In the genomic region with DNA sequence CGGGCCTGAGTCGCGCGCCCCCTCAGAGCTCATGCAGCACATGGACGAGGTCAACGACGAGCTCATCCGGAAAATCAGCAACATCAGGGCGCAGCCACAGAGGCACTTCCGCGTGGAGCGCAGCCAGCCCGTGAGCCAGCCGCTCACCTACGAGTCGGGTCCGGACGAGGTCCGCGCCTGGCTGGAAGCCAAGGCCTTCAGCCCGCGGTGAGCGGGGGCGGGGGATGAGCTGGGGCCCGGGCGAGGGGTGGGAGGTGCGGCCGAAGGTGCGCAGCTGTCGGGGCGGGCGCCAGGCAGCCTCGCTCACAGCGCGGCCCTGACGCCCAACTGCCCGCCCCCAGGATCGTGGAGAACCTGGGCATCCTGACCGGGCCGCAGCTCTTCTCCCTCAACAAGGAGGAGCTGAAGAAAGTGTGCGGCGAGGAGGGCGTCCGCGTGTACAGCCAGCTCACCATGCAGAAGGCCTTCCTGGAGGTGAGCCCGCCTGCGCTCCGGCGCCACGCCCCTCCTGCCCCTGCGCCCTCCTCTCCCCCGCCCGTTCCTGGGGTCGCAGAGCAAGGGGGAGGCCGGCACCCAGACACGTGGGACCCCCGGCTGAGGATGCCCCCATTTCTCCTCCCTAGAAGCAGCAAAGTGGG, we compare ENCODE assay signal across 6 cellular contexts. TPM values are rescaled to one million over a fixed set of nuclear protein-coding genes. Genes with fewer than 3 reads are reported as not detected.
DNase-seq lines count a peak whose midpoint lies in the region; ATAC-seq and TF ChIP-seq lines count a peak whose summit lies in the region.

No MANE protein-coding gene starts in this region.

- intact Hi-C loops in CD8-positive, alpha-beta T cell (cut with DNase I, micrococcal nuclease) = loop anchor here (5.0 to 10.0 kb wide), 2 partner anchors 71 to 328 kb away; a partner anchor contains a TSS
- intact Hi-C loops in adrenal gland (cut with DNase I) = loop anchor here in 1 of 2 donors (10.0 kb wide), 1 partner anchor 172 kb away; no protein-coding TSS in a partner anchor
- intact Hi-C loops in natural killer cell (cut with micrococcal nuclease) = loop anchor here (10.0 kb wide), 2 partner anchors 72 to 112 kb away; a partner anchor contains a TSS

- peaks cover 17% of the 10 kb centered on the region for H3K4me1 Mint-ChIP-seq in CD8-positive, alpha-beta T cell (ENCODE audit: low read depth)
- peaks cover 6 to 16% of the 10 kb centered on the region in 2 donors for H3K4me1 Mint-ChIP-seq in natural killer cell

- peaks cover 7% of the 10 kb centered on the region for H3K27me3 Mint-ChIP-seq in CD8-positive, alpha-beta T cell (ENCODE audit: low read depth)
- peaks cover 7 to 12% of the 10 kb centered on the region in 2 donors for H3K27me3 Mint-ChIP-seq in natural killer cell (ENCODE audit: low read depth in 2 of 2)

- H3K36me3 ChIP-seq in CD8-positive, alpha-beta T cell (ENCODE audit: insufficient read depth, low read length) = no peaks in the 10 kb centered on the region
- no peaks in the 10 kb centered on the region for H3K36me3 ChIP-seq in adrenal gland (replicated peaks in 1 of 2)

- H3K27ac ChIP-seq in CD8-positive, alpha-beta T cell (ENCODE audit: low read depth, low read length) = no peak overlapping the region
- peak overlapping the region in 4 of 5 donors; percentile 43 to 85 (median 72) for H3K27ac ChIP-seq in adrenal gland

- ATAC-seq in CD8-positive, alpha-beta T cell = peak; percentile 45
- peak; percentile 52 to 60 (median 59) for ATAC-seq in natural killer cell
- no peak for ATAC-seq in HG02852 (IDR thresholded peaks at IDR 0.05; ENCODE audit: unreplicated experiment)
- ATAC-seq in GM18517 (IDR thresholded peaks at IDR 0.05; ENCODE audit: unreplicated experiment) = no peak

- H3K27me3 ChIP-seq in CD8-positive, alpha-beta T cell (ENCODE audit: insufficient read depth, low read length) = peaks cover 9% of the 10 kb centered on the region
- peaks cover 19% of the 10 kb centered on the region for H3K27me3 ChIP-seq in adrenal gland

- CTCF ChIA-PET in CD8-positive, alpha-beta T cell (lab: Charles Lee) = interaction anchor here (0.8 to 4.5 kb wide), 18 partner anchors 12 to 519 kb away, joined by 3 to 44 read pairs (median 4); a partner anchor contains a TSS

- POLR2A ChIA-PET in CD8-positive, alpha-beta T cell (lab: Charles Lee) = interaction anchor here (0.6 to 3.4 kb wide), 9 partner anchors 16 to 190 kb away, joined by 3 to 40 read pairs (median 5); a partner anchor contains a TSS

- no peaks in the 10 kb centered on the region for H3K9me3 ChIP-seq in CD8-positive, alpha-beta T cell (ENCODE audit: low read length)
- H3K9me3 ChIP-seq in adrenal gland (replicated peaks in 1 of 3) = no peaks in the 10 kb centered on the region

- TF ChIP-seq CTCF in CD8-positive, alpha-beta T cell (IDR thresholded peaks at IDR 0.05) = no peak
- TF ChIP-seq CTCF in adrenal gland (IDR thresholded peaks at IDR 0.05) (no peak), natural killer cell (IDR thresholded peaks at IDR 0.05) (no peak)

- H3K27ac Mint-ChIP-seq in CD8-positive, alpha-beta T cell = no peak overlapping the region
- H3K27ac Mint-ChIP-seq in natural killer cell = peak overlapping the region in 1 of 2 donors; percentile 66

- no peaks in the 10 kb centered on the region for H3K36me3 Mint-ChIP-seq in CD8-positive, alpha-beta T cell
- H3K36me3 Mint-ChIP-seq in natural killer cell = no peaks in the 10 kb centered on the region

- H3K4me1 ChIP-seq in CD8-positive, alpha-beta T cell (ENCODE audit: insufficient read depth, low read length) = peaks cover 33% of the 10 kb centered on the region
- H3K4me1 ChIP-seq in adrenal gland (replicated peaks in 1 of 2) = peaks cover 11 to 26% of the 10 kb centered on the region in 2 donors

- DNase-seq in CD8-positive, alpha-beta T cell = peak in 6 of 7 experiments; percentile 28 to 76 (median 52)
- peak; percentile 95 for DNase-seq in NCI-H226
- peak in 6 of 7 donors; percentile 62 to 76 (median 75) for DNase-seq in adrenal gland
- DNase-seq in natural killer cell = no peak

- H3K4me3 Mint-ChIP-seq in CD8-positive, alpha-beta T cell = peak overlapping the region; percentile 72
- H3K4me3 Mint-ChIP-seq in natural killer cell = peak overlapping the region; percentile 55

- WGBS in adrenal gland, 4 donors = 0 to 38% (median 5%) methylated on average over 5 to 57 of the region's 57 CpGs

- H3K9me3 Mint-ChIP-seq in CD8-positive, alpha-beta T cell = no peaks in the 10 kb centered on the region
- no peaks in the 10 kb centered on the region for H3K9me3 Mint-ChIP-seq in natural killer cell

- peak overlapping the region; percentile 62 for H3K4me3 ChIP-seq in CD8-positive, alpha-beta T cell (ENCODE audit: low read depth, low read length)
- H3K4me3 ChIP-seq in adrenal gland = peak overlapping the region in 1 of 4 donors; percentile 1

- TF ChIP-seq POLR2A in adrenal gland (IDR thresholded peaks at IDR 0.05) = no peak

RNA-seq across cellular contexts. Expression of a gene that starts 20.4 kb away (rescaled TPM):
- total RNA-seq in CD8-positive, alpha-beta T cell = 10 to 100 TPM in 1 of 2 experiments, 1 to 10 TPM in 1; 9.6 to 12.2 TPM
- 10 to 100 TPM; 13.8 to 57.7 (median 36.0) TPM for total RNA-seq in adrenal gland
- 10 to 100 TPM in 2 of 3 donors, 1 to 10 TPM in 1; 9.7 to 51.9 (median 25.6) TPM for polyA plus RNA-seq in adrenal gland
- total RNA-seq in natural killer cell = 10 to 100 TPM in 1 of 3 donors, 1 to 10 TPM in 2; 6.9 to 10.9 (median 9.3) TPM

RNA-seq across cellular contexts. Expression of a gene that starts 20.9 kb away (rescaled TPM):
- total RNA-seq in CD8-positive, alpha-beta T cell = 10 to 100 TPM; 30.2 to 31.0 TPM
- total RNA-seq in adrenal gland = 100 to 1,000 TPM; 133 to 167 (median 153) TPM
- 100 to 1,000 TPM in 2 of 3 donors, 10 to 100 TPM in 1; 64.3 to 117 (median 100) TPM for polyA plus RNA-seq in adrenal gland
- total RNA-seq in natural killer cell = 10 to 100 TPM; 46.1 to 94.8 (median 55.4) TPM

RNA-seq across cellular contexts. Expression of a gene that starts 30.8 kb away (rescaled TPM):
- total RNA-seq in CD8-positive, alpha-beta T cell = 10 to 100 TPM; 24.8 to 25.2 TPM
- total RNA-seq in adrenal gland (10 to 100 TPM; 11.1 to 85.3 (median 34.7) TPM), natural killer cell (10 to 100 TPM; 17.8 to 42.1 (median 33.0) TPM)
- 10 to 100 TPM; 14.8 to 33.8 (median 26.0) TPM for polyA plus RNA-seq in adrenal gland

RNA-seq across cellular contexts. Expression of a gene that starts 31.4 kb away (rescaled TPM):
- total RNA-seq in CD8-positive, alpha-beta T cell = 100 to 1,000 TPM; 131 to 139 TPM
- total RNA-seq in adrenal gland = 10 to 100 TPM; 32.8 to 57.3 (median 53.7) TPM
- polyA plus RNA-seq in adrenal gland = 100 to 1,000 TPM in 1 of 3 donors, 10 to 100 TPM in 2; 20.6 to 131 (median 67.0) TPM
- total RNA-seq in natural killer cell = 10 to 100 TPM; 25.9 to 26.9 (median 26.8) TPM

RNA-seq across cellular contexts. Expression of a gene that starts 50.9 kb away (rescaled TPM):
- total RNA-seq in CD8-positive, alpha-beta T cell = 10 to 100 TPM; 21.2 to 22.6 TPM
- total RNA-seq in adrenal gland = 100 to 1,000 TPM in 4 of 8 donors, 10 to 100 TPM in 4; 43.3 to 156 (median 96.9) TPM
- polyA plus RNA-seq in adrenal gland = 100 to 1,000 TPM in 1 of 3 donors, 10 to 100 TPM in 2; 20.3 to 176 (median 49.3) TPM
- 10 to 100 TPM; 40.4 to 43.1 (median 42.1) TPM for total RNA-seq in natural killer cell

Comparison
In these comparisons a context has a peak if more than half of its experiments do, and no peak if none do; other contexts are left out.
1. ATAC-seq: peak in CD8-positive, alpha-beta T cell (single experiment) and natural killer cell (3 of 3); none in HG02852 (single experiment) and GM18517 (single experiment).